24 cellular contexts compared by ENCODE assay signal in the genomic region with DNA sequence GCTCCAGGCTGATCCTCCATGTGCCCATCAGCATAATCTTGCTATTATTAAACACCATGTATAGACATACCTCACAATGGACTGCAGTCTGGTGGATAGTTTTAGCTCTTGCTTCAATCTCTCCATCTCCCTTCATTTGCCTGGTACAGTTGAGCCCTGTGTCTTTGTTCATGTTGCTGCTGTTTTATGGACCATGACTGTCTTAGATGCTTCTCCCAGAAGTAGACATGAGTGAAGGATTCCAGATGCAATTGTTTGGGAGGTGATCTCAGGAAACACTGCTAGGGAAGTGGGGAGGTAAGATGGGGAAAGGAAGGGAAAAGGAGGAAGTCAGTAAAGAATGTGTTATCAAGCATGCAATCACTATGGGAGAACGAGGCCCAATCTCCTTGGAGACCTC.
"Had no signal": no experiment of that assay in that cellular context is flagged by ENCODE, and none has a peak within 500 bp of the region (broad histone marks: within the 10 kb centered on the region; RNA-seq: fewer than 3 reads in every experiment).

No MANE protein-coding gene starts in this region.

- DNase-seq: activated CD4-positive, alpha-beta memory T cell treated with anti-CD3 and anti-CD28 coated beads, Interleukin-2, amount 10 ng/mL, durations not matched to agents 7 days and 5 days; activated CD4-positive, alpha-beta T cell treated with anti-CD3 and anti-CD28 coated beads for 36 hours; activated CD4-positive, alpha-beta T cell treated with anti-CD3 and anti-CD28 coated beads, Interleukin-2, amount 50 U/mL, for 1 hour; activated gamma-delta T cell; activated naive CD4-positive, alpha-beta T cell treated with anti-CD3 and anti-CD28 coated beads for 36 hours; activated T-cell treated with anti-CD3 and anti-CD28 coated beads for 4 hours; activated T-cell treated with anti-CD3 and anti-CD28 coated beads, Interleukin-2, amount 50 U/mL, for 48 hours; amygdala; NCI-H1048; NCI-H1930; NCI-H345; NCI-H510A; NCI-H526 treated with DMSO at 0.1 percent for 48 hours; NCI-H82; SIG-M5; T-cell; T-helper 2 cell; WERI-Rb-1 had no signal

- H3K27ac Mint-ChIP-seq: activated CD4-positive, alpha-beta memory T cell treated with anti-CD3 and anti-CD28 coated beads, Interleukin-2, amount 10 ng/mL, durations not matched to agents 7 days and 5 days; activated CD4-positive, alpha-beta T cell treated with anti-CD3 and anti-CD28 coated beads for 36 hours; activated naive CD4-positive, alpha-beta T cell treated with anti-CD3 and anti-CD28 coated beads for 36 hours; activated naive CD8-positive, alpha-beta T cell; activated T-helper 17 cell treated with anti-CD3 and anti-CD28 coated beads, Interleukin-2, amount 50 U/mL, for 72 hours; T-cell had no signal

- H3K9me3 Mint-ChIP-seq: activated CD4-positive, alpha-beta memory T cell treated with anti-CD3 and anti-CD28 coated beads, Interleukin-2, amount 10 ng/mL, durations not matched to agents 7 days and 5 days; activated naive CD4-positive, alpha-beta T cell treated with anti-CD3 and anti-CD28 coated beads for 36 hours; activated T-helper 17 cell treated with anti-CD3 and anti-CD28 coated beads, Interleukin-2, amount 50 U/mL, for 72 hours; brain; T-cell had no signal

- H3K36me3 ChIP-seq: cardiac muscle cell, WERI-Rb-1 had no signal

- FAIRE-seq: astrocyte had no signal

- H3K36me3 Mint-ChIP-seq: activated naive CD8-positive, alpha-beta T cell; brain; T-cell had no signal

- H3K4me3 Mint-ChIP-seq: activated CD4-positive, alpha-beta memory T cell treated with anti-CD3 and anti-CD28 coated beads, Interleukin-2, amount 10 ng/mL, durations not matched to agents 7 days and 5 days; activated CD4-positive, alpha-beta T cell treated with anti-CD3 and anti-CD28 coated beads for 36 hours; activated naive CD4-positive, alpha-beta T cell treated with anti-CD3 and anti-CD28 coated beads for 36 hours; activated naive CD8-positive, alpha-beta T cell; activated T-helper 17 cell treated with anti-CD3 and anti-CD28 coated beads, Interleukin-2, amount 50 U/mL, for 72 hours; brain; T-cell had no signal

- H3K4me3 ChIP-seq: cardiac muscle cell, SK-N-MC had no signal

- H3K4me1 Mint-ChIP-seq: brain had no signal

- H3K27me3 ChIP-seq: cardiac muscle cell had no signal

- H3K27ac ChIP-seq: cardiac muscle cell, SK-N-MC, WERI-Rb-1 had no signal

- ATAC-seq: activated CD4-positive, alpha-beta T cell treated with anti-CD3 and anti-CD28 coated beads for 36 hours; activated T-helper 17 cell treated with anti-CD3 and anti-CD28 coated beads, Interleukin-2, amount 50 U/mL, for 72 hours; T-cell had no signal
